1 cellular context compared by ENCODE assay signal in the genomic region with DNA sequence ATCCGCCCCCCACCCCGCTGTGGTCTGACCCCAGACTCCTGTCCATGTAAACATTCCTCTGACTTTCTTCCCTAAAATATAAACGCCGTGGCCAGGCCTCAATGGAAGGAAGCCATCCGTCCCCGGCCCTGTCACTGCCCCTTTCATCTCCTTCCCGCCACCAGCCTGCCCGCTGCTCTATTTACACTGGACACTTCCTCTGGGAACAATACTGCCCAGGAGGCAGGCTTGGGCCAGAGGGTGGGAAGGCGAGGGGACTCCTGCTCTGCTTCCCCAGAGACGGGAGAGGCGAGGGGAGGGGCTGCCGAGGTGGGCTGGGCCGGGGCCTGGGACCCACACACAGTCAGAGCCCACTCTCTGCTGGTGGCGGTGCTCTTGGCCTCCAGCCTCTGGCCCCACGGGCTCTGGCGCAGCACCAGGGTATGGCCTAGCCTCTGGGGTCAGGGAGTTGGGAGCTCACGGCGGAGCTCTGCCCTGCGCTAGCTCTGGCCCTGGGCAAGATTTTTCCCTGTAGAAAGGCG.
TF ChIP-seq lines count a peak whose summit lies in the region.

No MANE protein-coding gene starts in this region.

TF ChIP-seq in HepG2, 621 proteins besides CTCF, POLR2A, EP300 and RAD21 (continued from another document and continues in another):
- TF ChIP-seq, protein P1, sequence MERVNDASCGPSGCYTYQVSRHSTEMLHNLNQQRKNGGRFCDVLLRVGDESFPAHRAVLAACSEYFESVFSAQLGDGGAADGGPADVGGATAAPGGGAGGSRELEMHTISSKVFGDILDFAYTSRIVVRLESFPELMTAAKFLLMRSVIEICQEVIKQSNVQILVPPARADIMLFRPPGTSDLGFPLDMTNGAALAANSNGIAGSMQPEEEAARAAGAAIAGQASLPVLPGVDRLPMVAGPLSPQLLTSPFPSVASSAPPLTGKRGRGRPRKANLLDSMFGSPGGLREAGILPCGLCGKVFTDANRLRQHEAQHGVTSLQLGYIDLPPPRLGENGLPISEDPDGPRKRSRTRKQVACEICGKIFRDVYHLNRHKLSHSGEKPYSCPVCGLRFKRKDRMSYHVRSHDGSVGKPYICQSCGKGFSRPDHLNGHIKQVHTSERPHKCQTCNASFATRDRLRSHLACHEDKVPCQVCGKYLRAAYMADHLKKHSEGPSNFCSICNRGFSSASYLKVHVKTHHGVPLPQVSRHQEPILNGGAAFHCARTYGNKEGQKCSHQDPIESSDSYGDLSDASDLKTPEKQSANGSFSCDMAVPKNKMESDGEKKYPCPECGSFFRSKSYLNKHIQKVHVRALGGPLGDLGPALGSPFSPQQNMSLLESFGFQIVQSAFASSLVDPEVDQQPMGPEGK (CRISPR knock-in tag; IDR thresholded peaks at IDR 0.05), result peak; percentile 37; the same call in 1 of the 2 replicates
- TF ChIP-seq HNF4A (CRISPR knock-in tag; IDR thresholded peaks at IDR 0.05) (no peak), BRCA1 (CRISPR knock-in tag; IDR thresholded peaks at IDR 0.05) (no peak), NBN (conservative IDR thresholded peaks at IDR 0.05) (no peak), SMAD1 (CRISPR knock-in tag; IDR thresholded peaks at IDR 0.05; ENCODE audit: borderline replicate concordance, low read depth) (no peak), SOX13 (IDR thresholded peaks at IDR 0.05) (no peak), SOX13 (CRISPR knock-in tag; conservative IDR thresholded peaks at IDR 0.05 in 1 of 2, IDR thresholded peaks at IDR 0.05 in 1 of 2) (peak in 1 of 2 experiments; percentile 53; a peak in 1 of 4 replicates), WIZ (CRISPR knock-in tag; IDR thresholded peaks at IDR 0.05) (no peak), AKAP8 (CRISPR knock-in tag; IDR thresholded peaks at IDR 0.05) (0 out of 2 replicates have a peak, but pooled peaks have one; percentile 46), TBL1XR1 (IDR thresholded peaks at IDR 0.05; ENCODE audit: borderline replicate concordance, low read length, partially characterized antibody) (no peak), GABPB1 (CRISPR knock-in tag; IDR thresholded peaks at IDR 0.05) (peak; percentile 35; the same call in 1 of the 2 replicates), ELF3 (CRISPR knock-in tag; IDR thresholded peaks at IDR 0.05) (peak; percentile 41; the same call in 1 of the 2 replicates), NKX3-1 (CRISPR knock-in tag; IDR thresholded peaks at IDR 0.05) (no peak), LCORL (IDR thresholded peaks at IDR 0.05) (no peak), LCORL (CRISPR knock-in tag; IDR thresholded peaks at IDR 0.05) (peak; percentile 58), ZIK1 (CRISPR knock-in tag; IDR thresholded peaks at IDR 0.05; ENCODE audit: borderline replicate concordance, low read depth) (0 out of 2 replicates have a peak, but pooled peaks have one; percentile 25), U2AF2 (IDR thresholded peaks at IDR 0.05; ENCODE audit: low read depth, low read length) (no peak), ZFP37 (CRISPR knock-in tag; IDR thresholded peaks at IDR 0.05; ENCODE audit: borderline replicate concordance) (no peak), AGO2 (optimal IDR thresholded peaks at IDR 0.05; ENCODE audit: low read depth, low read length) (no peak), REL (CRISPR knock-in tag; conservative IDR thresholded peaks at IDR 0.05) (no peak)
- TF ChIP-seq, protein P2, sequence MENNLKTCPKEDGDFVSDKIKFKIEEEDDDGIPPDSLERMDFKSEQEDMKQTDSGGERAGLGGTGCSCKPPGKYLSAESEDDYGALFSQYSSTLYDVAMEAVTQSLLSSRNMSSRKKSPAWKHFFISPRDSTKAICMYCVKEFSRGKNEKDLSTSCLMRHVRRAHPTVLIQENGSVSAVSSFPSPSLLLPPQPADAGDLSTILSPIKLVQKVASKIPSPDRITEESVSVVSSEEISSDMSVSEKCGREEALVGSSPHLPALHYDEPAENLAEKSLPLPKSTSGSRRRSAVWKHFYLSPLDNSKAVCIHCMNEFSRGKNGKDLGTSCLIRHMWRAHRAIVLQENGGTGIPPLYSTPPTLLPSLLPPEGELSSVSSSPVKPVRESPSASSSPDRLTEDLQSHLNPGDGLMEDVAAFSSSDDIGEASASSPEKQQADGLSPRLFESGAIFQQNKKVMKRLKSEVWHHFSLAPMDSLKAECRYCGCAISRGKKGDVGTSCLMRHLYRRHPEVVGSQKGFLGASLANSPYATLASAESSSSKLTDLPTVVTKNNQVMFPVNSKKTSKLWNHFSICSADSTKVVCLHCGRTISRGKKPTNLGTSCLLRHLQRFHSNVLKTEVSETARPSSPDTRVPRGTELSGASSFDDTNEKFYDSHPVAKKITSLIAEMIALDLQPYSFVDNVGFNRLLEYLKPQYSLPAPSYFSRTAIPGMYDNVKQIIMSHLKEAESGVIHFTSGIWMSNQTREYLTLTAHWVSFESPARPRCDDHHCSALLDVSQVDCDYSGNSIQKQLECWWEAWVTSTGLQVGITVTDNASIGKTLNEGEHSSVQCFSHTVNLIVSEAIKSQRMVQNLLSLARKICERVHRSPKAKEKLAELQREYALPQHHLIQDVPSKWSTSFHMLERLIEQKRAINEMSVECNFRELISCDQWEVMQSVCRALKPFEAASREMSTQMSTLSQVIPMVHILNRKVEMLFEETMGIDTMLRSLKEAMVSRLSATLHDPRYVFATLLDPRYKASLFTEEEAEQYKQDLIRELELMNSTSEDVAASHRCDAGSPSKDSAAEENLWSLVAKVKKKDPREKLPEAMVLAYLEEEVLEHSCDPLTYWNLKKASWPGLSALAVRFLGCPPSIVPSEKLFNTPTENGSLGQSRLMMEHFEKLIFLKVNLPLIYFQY (CRISPR knock-in tag; IDR thresholded peaks at IDR 0.05; ENCODE audit: borderline replicate concordance), result no peak
- TF ChIP-seq, protein P3, sequence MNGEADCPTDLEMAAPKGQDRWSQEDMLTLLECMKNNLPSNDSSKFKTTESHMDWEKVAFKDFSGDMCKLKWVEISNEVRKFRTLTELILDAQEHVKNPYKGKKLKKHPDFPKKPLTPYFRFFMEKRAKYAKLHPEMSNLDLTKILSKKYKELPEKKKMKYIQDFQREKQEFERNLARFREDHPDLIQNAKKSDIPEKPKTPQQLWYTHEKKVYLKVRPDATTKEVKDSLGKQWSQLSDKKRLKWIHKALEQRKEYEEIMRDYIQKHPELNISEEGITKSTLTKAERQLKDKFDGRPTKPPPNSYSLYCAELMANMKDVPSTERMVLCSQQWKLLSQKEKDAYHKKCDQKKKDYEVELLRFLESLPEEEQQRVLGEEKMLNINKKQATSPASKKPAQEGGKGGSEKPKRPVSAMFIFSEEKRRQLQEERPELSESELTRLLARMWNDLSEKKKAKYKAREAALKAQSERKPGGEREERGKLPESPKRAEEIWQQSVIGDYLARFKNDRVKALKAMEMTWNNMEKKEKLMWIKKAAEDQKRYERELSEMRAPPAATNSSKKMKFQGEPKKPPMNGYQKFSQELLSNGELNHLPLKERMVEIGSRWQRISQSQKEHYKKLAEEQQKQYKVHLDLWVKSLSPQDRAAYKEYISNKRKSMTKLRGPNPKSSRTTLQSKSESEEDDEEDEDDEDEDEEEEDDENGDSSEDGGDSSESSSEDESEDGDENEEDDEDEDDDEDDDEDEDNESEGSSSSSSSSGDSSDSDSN (CRISPR knock-in tag; IDR thresholded peaks at IDR 0.05), result peak; percentile 62; the same call in 1 of the 2 replicates
- TF ChIP-seq, protein P4, sequence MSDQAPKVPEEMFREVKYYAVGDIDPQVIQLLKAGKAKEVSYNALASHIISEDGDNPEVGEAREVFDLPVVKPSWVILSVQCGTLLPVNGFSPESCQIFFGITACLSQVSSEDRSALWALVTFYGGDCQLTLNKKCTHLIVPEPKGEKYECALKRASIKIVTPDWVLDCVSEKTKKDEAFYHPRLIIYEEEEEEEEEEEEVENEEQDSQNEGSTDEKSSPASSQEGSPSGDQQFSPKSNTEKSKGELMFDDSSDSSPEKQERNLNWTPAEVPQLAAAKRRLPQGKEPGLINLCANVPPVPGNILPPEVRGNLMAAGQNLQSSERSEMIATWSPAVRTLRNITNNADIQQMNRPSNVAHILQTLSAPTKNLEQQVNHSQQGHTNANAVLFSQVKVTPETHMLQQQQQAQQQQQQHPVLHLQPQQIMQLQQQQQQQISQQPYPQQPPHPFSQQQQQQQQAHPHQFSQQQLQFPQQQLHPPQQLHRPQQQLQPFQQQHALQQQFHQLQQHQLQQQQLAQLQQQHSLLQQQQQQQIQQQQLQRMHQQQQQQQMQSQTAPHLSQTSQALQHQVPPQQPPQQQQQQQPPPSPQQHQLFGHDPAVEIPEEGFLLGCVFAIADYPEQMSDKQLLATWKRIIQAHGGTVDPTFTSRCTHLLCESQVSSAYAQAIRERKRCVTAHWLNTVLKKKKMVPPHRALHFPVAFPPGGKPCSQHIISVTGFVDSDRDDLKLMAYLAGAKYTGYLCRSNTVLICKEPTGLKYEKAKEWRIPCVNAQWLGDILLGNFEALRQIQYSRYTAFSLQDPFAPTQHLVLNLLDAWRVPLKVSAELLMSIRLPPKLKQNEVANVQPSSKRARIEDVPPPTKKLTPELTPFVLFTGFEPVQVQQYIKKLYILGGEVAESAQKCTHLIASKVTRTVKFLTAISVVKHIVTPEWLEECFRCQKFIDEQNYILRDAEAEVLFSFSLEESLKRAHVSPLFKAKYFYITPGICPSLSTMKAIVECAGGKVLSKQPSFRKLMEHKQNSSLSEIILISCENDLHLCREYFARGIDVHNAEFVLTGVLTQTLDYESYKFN (CRISPR knock-in tag; conservative IDR thresholded peaks at IDR 0.05), result peak; percentile 43
- TF ChIP-seq, protein P5, sequence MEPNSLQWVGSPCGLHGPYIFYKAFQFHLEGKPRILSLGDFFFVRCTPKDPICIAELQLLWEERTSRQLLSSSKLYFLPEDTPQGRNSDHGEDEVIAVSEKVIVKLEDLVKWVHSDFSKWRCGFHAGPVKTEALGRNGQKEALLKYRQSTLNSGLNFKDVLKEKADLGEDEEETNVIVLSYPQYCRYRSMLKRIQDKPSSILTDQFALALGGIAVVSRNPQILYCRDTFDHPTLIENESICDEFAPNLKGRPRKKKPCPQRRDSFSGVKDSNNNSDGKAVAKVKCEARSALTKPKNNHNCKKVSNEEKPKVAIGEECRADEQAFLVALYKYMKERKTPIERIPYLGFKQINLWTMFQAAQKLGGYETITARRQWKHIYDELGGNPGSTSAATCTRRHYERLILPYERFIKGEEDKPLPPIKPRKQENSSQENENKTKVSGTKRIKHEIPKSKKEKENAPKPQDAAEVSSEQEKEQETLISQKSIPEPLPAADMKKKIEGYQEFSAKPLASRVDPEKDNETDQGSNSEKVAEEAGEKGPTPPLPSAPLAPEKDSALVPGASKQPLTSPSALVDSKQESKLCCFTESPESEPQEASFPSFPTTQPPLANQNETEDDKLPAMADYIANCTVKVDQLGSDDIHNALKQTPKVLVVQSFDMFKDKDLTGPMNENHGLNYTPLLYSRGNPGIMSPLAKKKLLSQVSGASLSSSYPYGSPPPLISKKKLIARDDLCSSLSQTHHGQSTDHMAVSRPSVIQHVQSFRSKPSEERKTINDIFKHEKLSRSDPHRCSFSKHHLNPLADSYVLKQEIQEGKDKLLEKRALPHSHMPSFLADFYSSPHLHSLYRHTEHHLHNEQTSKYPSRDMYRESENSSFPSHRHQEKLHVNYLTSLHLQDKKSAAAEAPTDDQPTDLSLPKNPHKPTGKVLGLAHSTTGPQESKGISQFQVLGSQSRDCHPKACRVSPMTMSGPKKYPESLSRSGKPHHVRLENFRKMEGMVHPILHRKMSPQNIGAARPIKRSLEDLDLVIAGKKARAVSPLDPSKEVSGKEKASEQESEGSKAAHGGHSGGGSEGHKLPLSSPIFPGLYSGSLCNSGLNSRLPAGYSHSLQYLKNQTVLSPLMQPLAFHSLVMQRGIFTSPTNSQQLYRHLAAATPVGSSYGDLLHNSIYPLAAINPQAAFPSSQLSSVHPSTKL (CRISPR knock-in tag; IDR thresholded peaks at IDR 0.05), result 0 out of 2 replicates have a peak, but pooled peaks have one; percentile 13
- TF ChIP-seq, protein P6, sequence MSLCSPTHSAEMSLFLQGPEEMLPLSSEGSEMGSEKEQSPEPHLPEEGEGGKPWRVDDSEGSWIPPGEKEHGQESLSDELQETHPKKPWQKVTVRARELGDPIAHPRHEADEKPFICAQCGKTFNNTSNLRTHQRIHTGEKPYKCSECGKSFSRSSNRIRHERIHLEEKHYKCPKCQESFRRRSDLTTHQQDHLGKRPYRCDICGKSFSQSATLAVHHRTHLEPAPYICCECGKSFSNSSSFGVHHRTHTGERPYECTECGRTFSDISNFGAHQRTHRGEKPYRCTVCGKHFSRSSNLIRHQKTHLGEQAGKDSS (CRISPR knock-in tag; IDR thresholded peaks at IDR 0.05; ENCODE audit: borderline replicate concordance, low read depth), result peak; percentile 60; the same call in 1 of the 2 replicates
- TF ChIP-seq, protein P7, sequence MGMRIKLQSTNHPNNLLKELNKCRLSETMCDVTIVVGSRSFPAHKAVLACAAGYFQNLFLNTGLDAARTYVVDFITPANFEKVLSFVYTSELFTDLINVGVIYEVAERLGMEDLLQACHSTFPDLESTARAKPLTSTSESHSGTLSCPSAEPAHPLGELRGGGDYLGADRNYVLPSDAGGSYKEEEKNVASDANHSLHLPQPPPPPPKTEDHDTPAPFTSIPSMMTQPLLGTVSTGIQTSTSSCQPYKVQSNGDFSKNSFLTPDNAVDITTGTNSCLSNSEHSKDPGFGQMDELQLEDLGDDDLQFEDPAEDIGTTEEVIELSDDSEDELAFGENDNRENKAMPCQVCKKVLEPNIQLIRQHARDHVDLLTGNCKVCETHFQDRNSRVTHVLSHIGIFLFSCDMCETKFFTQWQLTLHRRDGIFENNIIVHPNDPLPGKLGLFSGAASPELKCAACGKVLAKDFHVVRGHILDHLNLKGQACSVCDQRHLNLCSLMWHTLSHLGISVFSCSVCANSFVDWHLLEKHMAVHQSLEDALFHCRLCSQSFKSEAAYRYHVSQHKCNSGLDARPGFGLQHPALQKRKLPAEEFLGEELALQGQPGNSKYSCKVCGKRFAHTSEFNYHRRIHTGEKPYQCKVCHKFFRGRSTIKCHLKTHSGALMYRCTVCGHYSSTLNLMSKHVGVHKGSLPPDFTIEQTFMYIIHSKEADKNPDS (CRISPR knock-in tag; IDR thresholded peaks at IDR 0.05), result no peak
- TF ChIP-seq, protein P8, sequence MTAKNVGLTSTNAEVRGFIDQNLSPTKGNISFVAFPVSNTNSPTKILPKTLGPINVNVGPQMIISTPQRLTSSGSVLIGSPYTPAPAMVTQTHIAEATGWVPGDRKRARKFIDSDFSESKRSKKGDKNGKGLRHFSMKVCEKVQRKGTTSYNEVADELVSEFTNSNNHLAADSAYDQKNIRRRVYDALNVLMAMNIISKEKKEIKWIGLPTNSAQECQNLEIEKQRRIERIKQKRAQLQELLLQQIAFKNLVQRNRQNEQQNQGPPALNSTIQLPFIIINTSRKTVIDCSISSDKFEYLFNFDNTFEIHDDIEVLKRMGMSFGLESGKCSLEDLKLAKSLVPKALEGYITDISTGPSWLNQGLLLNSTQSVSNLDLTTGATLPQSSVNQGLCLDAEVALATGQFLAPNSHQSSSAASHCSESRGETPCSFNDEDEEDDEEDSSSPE (CRISPR knock-in tag; IDR thresholded peaks at IDR 0.05), result peak; percentile 67; the same call in 1 of the 2 replicates
- TF ChIP-seq, protein P9, sequence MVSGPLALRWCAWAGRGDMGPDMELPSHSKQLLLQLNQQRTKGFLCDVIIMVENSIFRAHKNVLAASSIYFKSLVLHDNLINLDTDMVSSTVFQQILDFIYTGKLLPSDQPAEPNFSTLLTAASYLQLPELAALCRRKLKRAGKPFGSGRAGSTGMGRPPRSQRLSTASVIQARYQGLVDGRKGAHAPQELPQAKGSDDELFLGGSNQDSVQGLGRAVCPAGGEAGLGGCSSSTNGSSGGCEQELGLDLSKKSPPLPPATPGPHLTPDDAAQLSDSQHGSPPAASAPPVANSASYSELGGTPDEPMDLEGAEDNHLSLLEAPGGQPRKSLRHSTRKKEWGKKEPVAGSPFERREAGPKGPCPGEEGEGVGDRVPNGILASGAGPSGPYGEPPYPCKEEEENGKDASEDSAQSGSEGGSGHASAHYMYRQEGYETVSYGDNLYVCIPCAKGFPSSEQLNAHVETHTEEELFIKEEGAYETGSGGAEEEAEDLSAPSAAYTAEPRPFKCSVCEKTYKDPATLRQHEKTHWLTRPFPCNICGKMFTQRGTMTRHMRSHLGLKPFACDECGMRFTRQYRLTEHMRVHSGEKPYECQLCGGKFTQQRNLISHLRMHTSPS (CRISPR knock-in tag; IDR thresholded peaks at IDR 0.05; ENCODE audit: low read depth), result peak; percentile 76; the same call in 1 of the 2 replicates
